3 cellular contexts compared by ENCODE assay signal in genomic region chr7:138154646-138155045, GRCh38.
A peak's percentile ranks its signal among the peaks of the same experiment; 100 is the strongest.
TF ChIP-seq lines count a peak whose summit lies in the region.

No MANE protein-coding gene starts in this region.

TF ChIP-seq in HepG2, 621 proteins besides CTCF, POLR2A, EP300 and RAD21:
- TF ChIP-seq ZNF7 (CRISPR knock-in tag; IDR thresholded peaks at IDR 0.05) (no peak), GABPA (IDR thresholded peaks at IDR 0.05; ENCODE audit: low read depth, low read length) (no peak), GABPA (CRISPR knock-in tag; IDR thresholded peaks at IDR 0.05; ENCODE audit: low read depth) (no peak), GATAD2A (CRISPR knock-in tag; IDR thresholded peaks at IDR 0.05) (0 out of 2 replicates have a peak, but pooled peaks have one; percentile 7)

TF ChIP-seq in SK-N-SH, 30 proteins besides CTCF, POLR2A, EP300 and RAD21:
- TF ChIP-seq GABPA (IDR thresholded peaks at IDR 0.05; ENCODE audit: low read depth): no peak
- peak; percentile 70; the same call in 1 of the 2 replicates for TF ChIP-seq RCOR1 (IDR thresholded peaks at IDR 0.05; ENCODE audit: low read length)
- TF ChIP-seq TEAD4 (IDR thresholded peaks at IDR 0.05; ENCODE audit: borderline replicate concordance, insufficient read depth): no peak
- TF ChIP-seq JUND (IDR thresholded peaks at IDR 0.05): no peak
- no peak for TF ChIP-seq RXRA (IDR thresholded peaks at IDR 0.05; ENCODE audit: borderline replicate concordance, low read depth)
- no peak for TF ChIP-seq NFIC (IDR thresholded peaks at IDR 0.05; ENCODE audit: borderline replicate concordance)
- no peak for TF ChIP-seq FOXM1 (IDR thresholded peaks at IDR 0.05; ENCODE audit: low read depth)
- peak; percentile 77 for TF ChIP-seq GATA2 (CRISPR knock-in tag; IDR thresholded peaks at IDR 0.05)
- TF ChIP-seq FOXJ3 (CRISPR knock-in tag; IDR thresholded peaks at IDR 0.05): 0 out of 2 replicates have a peak, but pooled peaks have one; percentile 56
- peak; percentile 25; the same call in 1 of the 2 replicates for TF ChIP-seq TCF12 (IDR thresholded peaks at IDR 0.05)
- no peak for TF ChIP-seq ZBTB33 (IDR thresholded peaks at IDR 0.05; ENCODE audit: borderline replicate concordance, low read depth)
- TF ChIP-seq CHD2 (IDR thresholded peaks at IDR 0.05; ENCODE audit: low read length, partially characterized antibody): peak; percentile 40

TF ChIP-seq in H1, 55 proteins besides CTCF, POLR2A, EP300 and RAD21:
- TF ChIP-seq BRCA1 (IDR thresholded peaks at IDR 0.05; ENCODE audit: low read depth, low read length): no peak
- no peak for TF ChIP-seq SRF (IDR thresholded peaks at IDR 0.05; ENCODE audit: low read depth, low read length)
- TF ChIP-seq TCF12 (IDR thresholded peaks at IDR 0.05; ENCODE audit: low read depth, low read length): no peak
- TF ChIP-seq EGR1 (IDR thresholded peaks at IDR 0.05; ENCODE audit: borderline replicate concordance, low read depth, low read length): no peak
- TF ChIP-seq PHF8 (conservative IDR thresholded peaks at IDR 0.05; ENCODE audit: low read depth, low read length): no peak
- TF ChIP-seq FOSL1 (IDR thresholded peaks at IDR 0.05; ENCODE audit: insufficient read depth, low read depth, low read length): no peak
- no peak for TF ChIP-seq EZH2 (IDR thresholded peaks at IDR 0.05; ENCODE audit: low read depth, low read length, severe bottlenecking)
- no peak for TF ChIP-seq CTBP2 (IDR thresholded peaks at IDR 0.05; ENCODE audit: borderline replicate concordance, insufficient read depth, insufficient read length, low read length)
- no peak for TF ChIP-seq YY1 (IDR thresholded peaks at IDR 0.05; ENCODE audit: low read depth, low read length)
- TF ChIP-seq SUZ12 (IDR thresholded peaks at IDR 0.05; ENCODE audit: low read length): no peak
- no peak for TF ChIP-seq CHD2 (IDR thresholded peaks at IDR 0.05; ENCODE audit: low read length)
- no peak for TF ChIP-seq CEBPB (IDR thresholded peaks at IDR 0.05; ENCODE audit: low read depth, low read length)
- no peak for TF ChIP-seq SP1 (IDR thresholded peaks at IDR 0.05; ENCODE audit: low read depth, low read length)
- TF ChIP-seq SP2 (IDR thresholded peaks at IDR 0.05; ENCODE audit: low read length): no peak
